Comparison of ENCODE assay signal across 10 cellular contexts in genomic region chr14:73236752-73237218, GRCh38. TPM values are rescaled to one million over a fixed set of nuclear protein-coding genes. Genes with fewer than 3 reads are reported as not detected.
DNase-seq lines count a peak whose midpoint lies in the region; ATAC-seq, FAIRE-seq and TF ChIP-seq lines count a peak whose summit lies in the region.
"Had no signal": no experiment of that assay in that cellular context is flagged by ENCODE, and none has a peak within 500 bp of the region (broad histone marks: within the 10 kb centered on the region; RNA-seq: fewer than 3 reads in every experiment).

No MANE protein-coding gene starts in this region.

- TF ChIP-seq POLR2A in GM12891 (IDR thresholded peaks at IDR 0.05; ENCODE audit: low read depth, low read length): no peak
- no peak for TF ChIP-seq POLR2A in thyroid gland (IDR thresholded peaks at IDR 0.05)

- DNase-seq in GM12891 (ENCODE audit: insufficient read length, low spot score): no peak
- peak; percentile 15 for DNase-seq in MV-4-11 (lab: John Stamatoyannopoulos, UW)
- no peak for DNase-seq in epithelial cell of proximal tubule (ENCODE audit: low read depth)
- no peak for DNase-seq in psoas muscle
- no peak for DNase-seq in occipital lobe (lab: John Stamatoyannopoulos, UW)
- no peak for DNase-seq in retina
- DNase-seq in thyroid gland: no peak
- DNase-seq: foreskin keratinocyte had no signal

- no peak for ATAC-seq in psoas muscle

- TF ChIP-seq CTCF in epithelial cell of proximal tubule (conservative IDR thresholded peaks at IDR 0.05; ENCODE audit: low read depth, low read length): no peak
- TF ChIP-seq CTCF in psoas muscle (IDR thresholded peaks at IDR 0.05): no peak
- TF ChIP-seq CTCF in thyroid gland (IDR thresholded peaks at IDR 0.05): no peak

- peak overlapping the region; percentile 72 for H3K4me3 ChIP-seq in epithelial cell of proximal tubule (ENCODE audit: low read depth, low read length)
- peak overlapping the region; percentile 63 for H3K4me3 ChIP-seq in psoas muscle
- no peak overlapping the region for H3K4me3 ChIP-seq in thyroid gland (replicated peaks in 1 of 3)

- 62 to 74% (median 66%) methylated on average over 6 to 7 of the region's 7 CpGs for WGBS in psoas muscle, 3 donors
- 73 to 84% methylated on average over 6 of the region's 7 CpGs for WGBS in thyroid gland, 2 donors

- H3K36me3 ChIP-seq in psoas muscle (ENCODE audit: insufficient read depth in 1 of 2, low read depth in 1 of 2): no peaks in the 10 kb centered on the region
- no peaks in the 10 kb centered on the region for H3K36me3 ChIP-seq in thyroid gland

- peaks cover 0 to 68% (median 25%) of the 10 kb centered on the region in 3 donors for H3K27me3 ChIP-seq in psoas muscle (ENCODE audit: insufficient read depth in 3 of 3, low read length in 2 of 3)
- no peaks in the 10 kb centered on the region for H3K27me3 ChIP-seq in thyroid gland

- FAIRE-seq in GM12891 (lab: Jason Lieb, UNC): peak; percentile 50
- FAIRE-seq: H54 had no signal

- H3K4me1 ChIP-seq in psoas muscle: peaks cover 15% of the 10 kb centered on the region
- H3K4me1 ChIP-seq in thyroid gland: peaks cover 28 to 45% of the 10 kb centered on the region in 2 donors

- H3K27ac ChIP-seq in psoas muscle: no peak overlapping the region
- peak overlapping the region in 1 of 3 donors; percentile 24 for H3K27ac ChIP-seq in thyroid gland
- H3K27ac ChIP-seq: foreskin keratinocyte, RWPE1 had no signal

- H3K9me3 ChIP-seq in psoas muscle (no peaks in the 10 kb centered on the region), thyroid gland (no peaks in the 10 kb centered on the region)

- intact Hi-C loops in psoas muscle (cut with DNase I) (no loop called here), thyroid gland (cut with DNase I) (no loop called here)

TF ChIP-seq in GM12891, 5 proteins besides CTCF, POLR2A, EP300 and RAD21:
- TF ChIP-seq POU2F2 (IDR thresholded peaks at IDR 0.05; ENCODE audit: low read depth, low read length) (no peak), SPI1 (IDR thresholded peaks at IDR 0.05; ENCODE audit: low read depth, low read length) (no peak), TAF1 (IDR thresholded peaks at IDR 0.05; ENCODE audit: low read depth, low read length) (no peak), POLR2AphosphoS5 (IDR thresholded peaks at IDR 0.05; ENCODE audit: low read depth, low read length) (no peak), PAX5 (IDR thresholded peaks at IDR 0.05; ENCODE audit: insufficient read depth, low read length, severe bottlenecking) (no peak)
TF ChIP-seq in GM12891: peak in this region for 0.

RNA-seq across cellular contexts. Expression of gene PAPLN, which starts 0.5 kb away (rescaled TPM):
- 10.5 TPM for polyA plus RNA-seq in GM12891 (2012; ENCODE audit: low read depth, missing spikeins)
- total RNA-seq in epithelial cell of proximal tubule (5.9 and 12.7 TPM in 2 replicates), psoas muscle (under 1 TPM; 0.26 to 0.79 (median 0.50) TPM), occipital lobe (1.6 TPM), thyroid gland (10 to 100 TPM; 23.2 to 82.8 (median 48.4) TPM)
- polyA plus RNA-seq in psoas muscle: under 1 TPM; 0.38 to 0.52 (median 0.44) TPM

Comparison
In these comparisons a context has a peak if more than half of its experiments do, and no peak if none do; other contexts are left out.
1. H3K4me3 ChIP-seq: peak in epithelial cell of proximal tubule (single experiment) and psoas muscle (single experiment); none in thyroid gland (0 of 3).